In genomic region chr1:84724128-84724860, GRCh38 we compare ENCODE assay signal across 9 cellular contexts. TPM values are rescaled to one million over a fixed set of nuclear protein-coding genes. Genes with fewer than 3 reads are reported as not detected.
A peak's percentile ranks its signal among the peaks of the same experiment; 100 is the strongest.
DNase-seq lines count a peak whose midpoint lies in the region; ATAC-seq and TF ChIP-seq lines count a peak whose summit lies in the region.
"Had no signal": no experiment of that assay in that cellular context is flagged by ENCODE, and none has a peak within 500 bp of the region (broad histone marks: within the 10 kb centered on the region; RNA-seq: fewer than 3 reads in every experiment).

No MANE protein-coding gene starts in this region.

- no peaks in the 10 kb centered on the region for H3K36me3 Mint-ChIP-seq in chondrocyte (ENCODE audit: low read depth)

- peaks cover 48% of the 10 kb centered on the region for H3K4me1 Mint-ChIP-seq in chondrocyte (ENCODE audit: low read depth)

- H3K27me3 ChIP-seq in H7 (ENCODE audit: control insufficient read depth, insufficient read depth, low read length): peaks cover 1% of the 10 kb centered on the region; the same call in 1 of the 2 replicates

- no peak overlapping the region for H3K27ac ChIP-seq in coronary artery
- H3K27ac ChIP-seq: SK-N-MC had no signal

- TF ChIP-seq CTCF in chondrocyte (IDR thresholded peaks at IDR 0.05) (peak; percentile 53), coronary artery (IDR thresholded peaks at IDR 0.05) (no peak)

- DNase-seq in H7: peak; percentile 52
- DNase-seq in UCSD-AML1 (lab: John Stamatoyannopoulos, UW; ENCODE audit: unreplicated experiment): peak; percentile 22
- no peak for DNase-seq in chondrocyte (ENCODE audit: low spot score)
- DNase-seq in stimulated activated CD4-positive, alpha-beta T cell treated with anti-CD3 and anti-CD28 coated beads, Interleukin-1b, Interleukin-23, amount 100 ng/mL, for 4 hours (ENCODE audit: low read depth in 2 of 2): peak; percentile 33 to 40
- no peak for DNase-seq in coronary artery (ENCODE audit: low spot score)
- DNase-seq in sciatic nerve (ENCODE audit: low spot score): no peak

- no peak for ATAC-seq in HG02973 (IDR thresholded peaks at IDR 0.05; ENCODE audit: unreplicated experiment)
- ATAC-seq in HG02981 (IDR thresholded peaks at IDR 0.05; ENCODE audit: unreplicated experiment): no peak
- no peak for ATAC-seq in sciatic nerve

- no peak overlapping the region for H3K4me3 ChIP-seq in H7 (ENCODE audit: insufficient read depth, low read depth, low read length)
- no peak overlapping the region for H3K4me3 ChIP-seq in coronary artery
- H3K4me3 ChIP-seq: SK-N-MC had no signal

- H3K27me3 Mint-ChIP-seq in chondrocyte (ENCODE audit: low read depth): no peaks in the 10 kb centered on the region

- peaks cover 2% of the 10 kb centered on the region for H3K9me3 Mint-ChIP-seq in chondrocyte (ENCODE audit: low read depth)

- H3K27ac Mint-ChIP-seq in chondrocyte (ENCODE audit: unreplicated experiment): no peak overlapping the region

- no peaks in the 10 kb centered on the region for H3K36me3 ChIP-seq in H7 (replicated peaks; ENCODE audit: control insufficient read depth, insufficient read depth, low read length)

- intact Hi-C loops in sciatic nerve (cut with DNase I): no loop called here

- no peak overlapping the region for H3K4me3 Mint-ChIP-seq in chondrocyte (ENCODE audit: unreplicated experiment)

RNA-seq across cellular contexts. Expression of gene SSX2IP, which starts 34.0 kb away (rescaled TPM):
- 18.0 and 23.6 TPM in 2 replicates for total RNA-seq in H7 (2014; rRNA removed; shearing (Covaris generic))
- total RNA-seq in chondrocyte: 6.1 to 9.5 TPM (median 6.2 TPM) in 3 replicates
- 10.9 TPM for total RNA-seq in sciatic nerve

Comparison
In these comparisons a context has a peak if more than half of its experiments do, and no peak if none do; other contexts are left out.
1. DNase-seq: peak in H7 (single experiment), UCSD-AML1 (single experiment) and stimulated activated CD4-positive, alpha-beta T cell treated with anti-CD3 and anti-CD28 coated beads, Interleukin-1b, Interleukin-23, amount 100 ng/mL, for 4 hours (2 of 2); none in chondrocyte (single experiment), coronary artery (single experiment) and sciatic nerve (single experiment).